Comparison of ENCODE assay signal across 19 cellular contexts in the genomic region with DNA sequence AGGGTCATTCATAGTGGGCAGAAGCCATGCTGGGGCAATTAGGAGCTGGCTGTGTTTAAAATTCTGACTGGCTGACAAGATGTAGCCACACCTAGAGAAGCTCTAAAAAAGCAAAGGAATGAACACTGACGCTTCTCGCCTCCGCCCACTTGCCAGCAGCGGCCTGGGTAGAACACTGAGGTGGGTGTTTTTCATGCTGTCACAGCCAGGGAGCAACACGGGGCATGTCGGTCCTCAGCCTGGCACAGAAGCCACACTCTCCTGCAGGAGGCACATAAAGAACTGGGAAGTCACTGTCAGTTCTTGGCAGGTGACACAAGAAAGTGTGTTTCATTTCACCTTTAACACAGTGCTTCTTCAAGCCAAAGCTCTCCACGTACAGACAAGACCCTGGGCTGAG. TPM values are rescaled to one million over a fixed set of nuclear protein-coding genes. Genes with fewer than 3 reads are reported as not detected.
A peak's percentile ranks its signal among the peaks of the same experiment; 100 is the strongest.
DNase-seq lines count a peak whose midpoint lies in the region; ATAC-seq and TF ChIP-seq lines count a peak whose summit lies in the region.
"Had no signal": no experiment of that assay in that cellular context is flagged by ENCODE, and none has a peak within 500 bp of the region (broad histone marks: within the 10 kb centered on the region; RNA-seq: fewer than 3 reads in every experiment).

No MANE protein-coding gene starts in this region.

- peak in 7 of 10 donors; percentile 60 to 84 (median 73) for DNase-seq in dorsolateral prefrontal cortex
- no peak for DNase-seq in right atrium auricular region (ENCODE audit: low spot score)
- DNase-seq in posterior cingulate gyrus: peak in 8 of 10 donors; percentile 57 to 94 (median 77)
- DNase-seq in lower lobe of right lung: no peak
- no peak for DNase-seq in Calu3
- DNase-seq: ACHN; DMS 273 treated with DMSO at 0.1 percent for 48 hours; DND-41; HCEC 1CT; KG1; MV-4-11; NCI-H1694 treated with DMSO at 0.1 percent for 48 hours; NCI-H748 treated with DMSO at 0.1 percent for 48 hours; NK-92 treated with Interleukin-12 subunit alpha and Interleukin-12 subunit beta, amount 100 ng/mL, for 24 hours; Peyer's patch had no signal

- H3K9me3 ChIP-seq in HEK293 (ENCODE audit: control insufficient read depth, insufficient read depth, low read depth, low read length) (no peaks in the 10 kb centered on the region), right atrium auricular region (no peaks in the 10 kb centered on the region), lower lobe of right lung (no peaks in the 10 kb centered on the region)
- H3K9me3 ChIP-seq: Peyer's patch had no signal

- H3K4me3 ChIP-seq in HEK293 (ENCODE audit: low read depth, low read length) (no peak overlapping the region), dorsolateral prefrontal cortex (no peak overlapping the region), right atrium auricular region (no peak overlapping the region), lower lobe of right lung (no peak overlapping the region)
- H3K4me3 ChIP-seq: Peyer's patch had no signal

- H3K27me3 ChIP-seq in dorsolateral prefrontal cortex: no peaks in the 10 kb centered on the region
- no peaks in the 10 kb centered on the region for H3K27me3 ChIP-seq in right atrium auricular region
- no peaks in the 10 kb centered on the region for H3K27me3 ChIP-seq in lower lobe of right lung (ENCODE audit: low read depth)
- H3K27me3 ChIP-seq: Peyer's patch had no signal

- H3K4me1 Mint-ChIP-seq in Calu3 (ENCODE audit: low read depth, unreplicated experiment): no peaks in the 10 kb centered on the region

- POLR2A ChIA-PET in HEK293 (lab: Yijun Ruan, JAX): no interaction called here

- BruUV-seq in Calu3 (replicated peaks; lab: Mats Ljungman, UMichigan): no TSS peak

- no peak overlapping the region for H3K27ac Mint-ChIP-seq in Calu3 (ENCODE audit: unreplicated experiment)

- ATAC-seq in HG03135 (IDR thresholded peaks at IDR 0.05; ENCODE audit: unreplicated experiment) (no peak), lower lobe of right lung (no peak)
- ATAC-seq: HepG2 had no signal

- intact Hi-C loops in dorsolateral prefrontal cortex (cut with DNase I) (no loop called here), posterior cingulate gyrus (cut with DNase I) (no loop called here), lower lobe of right lung (cut with DNase I) (no loop called here), Calu3 (cut with micrococcal nuclease; ENCODE audit: unreplicated experiment) (no loop called here)

- no peaks in the 10 kb centered on the region for H3K36me3 Mint-ChIP-seq in Calu3 (ENCODE audit: insufficient read depth, unreplicated experiment)

- H3K27ac ChIP-seq in HEK293 (ENCODE audit: extremely low read depth, low read depth, low read length): no peak overlapping the region
- H3K27ac ChIP-seq in dorsolateral prefrontal cortex: peak overlapping the region in 16 of 59 donors; percentile 4 to 67 (median 30)
- H3K27ac ChIP-seq in right atrium auricular region: peak overlapping the region; percentile 60 to 66
- H3K27ac ChIP-seq in lower lobe of right lung: no peak overlapping the region
- H3K27ac ChIP-seq: C4-2B, Peyer's patch had no signal

- H3K4me1 ChIP-seq in HEK293 (ENCODE audit: control insufficient read depth, insufficient read depth, low read length) (no peaks in the 10 kb centered on the region), right atrium auricular region (peaks cover 0 to 34% of the 10 kb centered on the region in 2 donors), lower lobe of right lung (no peaks in the 10 kb centered on the region)
- H3K4me1 ChIP-seq: Peyer's patch had no signal

- no peak overlapping the region for H3K4me3 Mint-ChIP-seq in Calu3 (ENCODE audit: low read depth, unreplicated experiment)

- H3K9me3 Mint-ChIP-seq in Calu3 (ENCODE audit: low read depth, unreplicated experiment): no peaks in the 10 kb centered on the region

- TF ChIP-seq CTCF in HEK293 (tag by site-specific recombination; IDR thresholded peaks at IDR 0.05) (no peak), dorsolateral prefrontal cortex (IDR thresholded peaks at IDR 0.05 in 54 of 56, conservative IDR thresholded peaks at IDR 0.05 in 2 of 56; ENCODE audit: low read depth in 1 of 56, partially characterized antibody in 56 of 56) (no peak), right atrium auricular region (IDR thresholded peaks at IDR 0.05) (peak in 1 of 2 donors; percentile 13), lower lobe of right lung (IDR thresholded peaks at IDR 0.05) (no peak), Calu3 (IDR thresholded peaks at IDR 0.05; ENCODE audit: unreplicated experiment) (no peak)

- H3K27me3 Mint-ChIP-seq in Calu3 (ENCODE audit: unreplicated experiment): no peaks in the 10 kb centered on the region

- H3K36me3 ChIP-seq in HEK293 (ENCODE audit: control insufficient read depth in 2 of 2, insufficient read depth in 1 of 2, low read length in 2 of 2): peaks cover 0 to 53% of the 10 kb centered on the region in 2 experiments; a peak in 1 of 3 replicates
- H3K36me3 ChIP-seq in right atrium auricular region: peaks cover 30% of the 10 kb centered on the region
- peaks cover 24% of the 10 kb centered on the region for H3K36me3 ChIP-seq in lower lobe of right lung

- CTCF ChIA-PET in HEK293 (lab: Yijun Ruan, JAX) (interaction anchor here (1.0 to 1.1 kb wide), 2 partner anchors 26 to 144 kb away, joined by 3 to 4 read pairs; no protein-coding TSS in a partner anchor), Calu3 (lab: Charles Lee) (interaction anchor here (0.6 kb wide), 1 partner anchor 350 kb away, joined by 6 read pairs; no protein-coding TSS in a partner anchor)

TF ChIP-seq in HEK293, 187 proteins besides CTCF, POLR2A, EP300 and RAD21 (continues in another document):
- TF ChIP-seq, protein P1, sequence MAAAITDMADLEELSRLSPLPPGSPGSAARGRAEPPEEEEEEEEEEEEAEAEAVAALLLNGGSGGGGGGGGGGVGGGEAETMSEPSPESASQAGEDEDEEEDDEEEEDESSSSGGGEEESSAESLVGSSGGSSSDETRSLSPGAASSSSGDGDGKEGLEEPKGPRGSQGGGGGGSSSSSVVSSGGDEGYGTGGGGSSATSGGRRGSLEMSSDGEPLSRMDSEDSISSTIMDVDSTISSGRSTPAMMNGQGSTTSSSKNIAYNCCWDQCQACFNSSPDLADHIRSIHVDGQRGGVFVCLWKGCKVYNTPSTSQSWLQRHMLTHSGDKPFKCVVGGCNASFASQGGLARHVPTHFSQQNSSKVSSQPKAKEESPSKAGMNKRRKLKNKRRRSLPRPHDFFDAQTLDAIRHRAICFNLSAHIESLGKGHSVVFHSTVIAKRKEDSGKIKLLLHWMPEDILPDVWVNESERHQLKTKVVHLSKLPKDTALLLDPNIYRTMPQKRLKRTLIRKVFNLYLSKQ (tag by site-specific recombination; IDR thresholded peaks at IDR 0.05; ENCODE audit: borderline replicate concordance): no peak
- TF ChIP-seq IKZF3 (tag by site-specific recombination; IDR thresholded peaks at IDR 0.05) (no peak), ZFHX2 (tag by site-specific recombination; conservative IDR thresholded peaks at IDR 0.05) (0 out of 2 replicates have a peak, but pooled peaks have one; percentile 5), EGR2 (tag by site-specific recombination; IDR thresholded peaks at IDR 0.05; ENCODE audit: low read depth) (peak; percentile 19; the same call in 1 of the 2 replicates), ZNF791 (tag by site-specific recombination; IDR thresholded peaks at IDR 0.05) (no peak), ZNF600 (tag by site-specific recombination; IDR thresholded peaks at IDR 0.05) (no peak), ZNF785 (tag by site-specific recombination; IDR thresholded peaks at IDR 0.05) (no peak)
- TF ChIP-seq, protein P2, sequence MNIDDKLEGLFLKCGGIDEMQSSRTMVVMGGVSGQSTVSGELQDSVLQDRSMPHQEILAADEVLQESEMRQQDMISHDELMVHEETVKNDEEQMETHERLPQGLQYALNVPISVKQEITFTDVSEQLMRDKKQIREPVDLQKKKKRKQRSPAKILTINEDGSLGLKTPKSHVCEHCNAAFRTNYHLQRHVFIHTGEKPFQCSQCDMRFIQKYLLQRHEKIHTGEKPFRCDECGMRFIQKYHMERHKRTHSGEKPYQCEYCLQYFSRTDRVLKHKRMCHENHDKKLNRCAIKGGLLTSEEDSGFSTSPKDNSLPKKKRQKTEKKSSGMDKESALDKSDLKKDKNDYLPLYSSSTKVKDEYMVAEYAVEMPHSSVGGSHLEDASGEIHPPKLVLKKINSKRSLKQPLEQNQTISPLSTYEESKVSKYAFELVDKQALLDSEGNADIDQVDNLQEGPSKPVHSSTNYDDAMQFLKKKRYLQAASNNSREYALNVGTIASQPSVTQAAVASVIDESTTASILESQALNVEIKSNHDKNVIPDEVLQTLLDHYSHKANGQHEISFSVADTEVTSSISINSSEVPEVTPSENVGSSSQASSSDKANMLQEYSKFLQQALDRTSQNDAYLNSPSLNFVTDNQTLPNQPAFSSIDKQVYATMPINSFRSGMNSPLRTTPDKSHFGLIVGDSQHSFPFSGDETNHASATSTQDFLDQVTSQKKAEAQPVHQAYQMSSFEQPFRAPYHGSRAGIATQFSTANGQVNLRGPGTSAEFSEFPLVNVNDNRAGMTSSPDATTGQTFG (tag by site-specific recombination; IDR thresholded peaks at IDR 0.05; ENCODE audit: borderline replicate concordance): no peak
- TF ChIP-seq, protein P3, sequence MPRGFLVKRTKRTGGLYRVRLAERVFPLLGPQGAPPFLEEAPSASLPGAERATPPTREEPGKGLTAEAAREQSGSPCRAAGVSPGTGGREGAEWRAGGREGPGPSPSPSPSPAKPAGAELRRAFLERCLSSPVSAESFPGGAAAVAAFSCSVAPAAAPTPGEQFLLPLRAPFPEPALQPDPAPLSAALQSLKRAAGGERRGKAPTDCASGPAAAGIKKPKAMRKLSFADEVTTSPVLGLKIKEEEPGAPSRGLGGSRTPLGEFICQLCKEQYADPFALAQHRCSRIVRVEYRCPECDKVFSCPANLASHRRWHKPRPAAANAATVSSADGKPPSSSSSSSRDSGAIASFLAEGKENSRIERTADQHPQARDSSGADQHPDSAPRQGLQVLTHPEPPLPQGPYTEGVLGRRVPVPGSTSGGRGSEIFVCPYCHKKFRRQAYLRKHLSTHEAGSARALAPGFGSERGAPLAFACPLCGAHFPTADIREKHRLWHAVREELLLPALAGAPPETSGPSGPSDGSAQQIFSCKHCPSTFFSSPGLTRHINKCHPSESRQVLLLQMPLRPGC (tag by site-specific recombination; IDR thresholded peaks at IDR 0.05): no peak

RNA-seq across cellular contexts. Expression of a gene that starts 10.4 kb away (rescaled TPM):
- 10 to 100 TPM; 21.5 to 67.4 (median 43.3) TPM for total RNA-seq in dorsolateral prefrontal cortex
- 10 to 100 TPM; 12.5 to 16.4 TPM for total RNA-seq in right atrium auricular region
- 7.6 TPM for total RNA-seq in lower lobe of right lung
- total RNA-seq in Calu3 (2022): 14.2 and 15.5 TPM in 2 replicates

Comparison
In these comparisons a context has a peak if more than half of its experiments do, and no peak if none do; other contexts are left out.
1. H3K27ac ChIP-seq: peak in right atrium auricular region (2 of 2); none in HEK293 (single experiment) and lower lobe of right lung (single experiment).
2. DNase-seq: peak in dorsolateral prefrontal cortex (7 of 10) and posterior cingulate gyrus (8 of 10); none in right atrium auricular region (single experiment), lower lobe of right lung (single experiment) and Calu3 (single experiment).